In the genomic region with DNA sequence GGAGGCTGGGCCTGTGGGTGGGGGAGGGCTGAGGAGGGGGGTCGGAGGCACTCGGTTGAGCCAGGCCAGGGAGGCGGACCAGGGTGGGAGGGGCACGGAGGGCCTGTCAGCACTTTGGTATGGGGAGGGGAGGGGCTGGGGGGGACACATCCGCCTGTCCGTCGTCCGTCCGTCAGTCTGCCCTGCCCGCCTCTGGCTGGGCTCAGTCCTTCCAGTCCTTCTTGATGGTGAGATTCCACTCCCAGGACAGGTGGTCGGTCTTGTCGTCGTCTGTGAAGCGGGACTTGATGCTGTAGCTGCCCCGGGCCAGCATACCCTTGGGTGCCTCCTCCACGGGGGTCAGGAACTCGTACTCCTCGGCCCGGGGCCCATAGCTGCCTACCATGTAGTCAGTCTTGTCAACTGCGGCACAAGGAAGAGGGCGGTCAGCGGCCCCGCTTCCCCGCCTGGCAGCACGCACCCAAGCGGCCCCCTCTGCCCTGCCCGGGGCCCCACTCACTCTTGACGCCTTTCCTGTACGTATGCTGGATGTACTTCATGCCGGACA, we compare ENCODE assay signal across 6 cellular contexts. TPM values are rescaled to one million over a fixed set of nuclear protein-coding genes. Genes with fewer than 3 reads are reported as not detected.
A peak's percentile ranks its signal among the peaks of the same experiment; 100 is the strongest.
DNase-seq lines count a peak whose midpoint lies in the region; TF ChIP-seq lines count a peak whose summit lies in the region.

No MANE protein-coding gene starts in this region.

- DNase-seq in NCI-H510A (lab: John Stamatoyannopoulos, UW) (peak; percentile 32), NCI-H510A treated with DMSO at 0.1 percent for 48 hours (lab: John Stamatoyannopoulos, UW) (no peak), ascending aorta (ENCODE audit: low spot score in 2 of 2) (peak in 1 of 2 donors; percentile 76), DMS153 treated with DMSO at 0.1 percent for 48 hours (lab: John Stamatoyannopoulos, UW; ENCODE audit: unreplicated experiment) (no peak), dorsolateral prefrontal cortex (no peak)

- H3K27ac ChIP-seq in ascending aorta (peak overlapping the region; percentile 96 to 99), dorsolateral prefrontal cortex (peak overlapping the region in 12 of 59 donors; percentile 19 to 98 (median 94))

- peak overlapping the region in 1 of 2 donors; percentile 83 for H3K4me3 ChIP-seq in ascending aorta
- peak overlapping the region in 11 of 59 donors; percentile 63 to 98 (median 93) for H3K4me3 ChIP-seq in dorsolateral prefrontal cortex

- TF ChIP-seq CTCF in ascending aorta (IDR thresholded peaks at IDR 0.05) (no peak), nephron (IDR thresholded peaks at IDR 0.05; ENCODE audit: unreplicated experiment in 3 of 3) (no peak), dorsolateral prefrontal cortex (IDR thresholded peaks at IDR 0.05 in 54 of 56, conservative IDR thresholded peaks at IDR 0.05 in 2 of 56; ENCODE audit: low read depth in 1 of 56, partially characterized antibody in 56 of 56) (no peak)

- peak overlapping the region in 2 of 3 experiments; percentile 59 to 74 for H3K27ac Mint-ChIP-seq in nephron

- H3K27me3 ChIP-seq in ascending aorta = no peaks in the 10 kb centered on the region
- H3K27me3 ChIP-seq in dorsolateral prefrontal cortex = no peaks in the 10 kb centered on the region

- no peaks in the 10 kb centered on the region for H3K27me3 Mint-ChIP-seq in nephron (ENCODE audit: low read depth)

- peaks cover 12% of the 10 kb centered on the region for H3K4me1 Mint-ChIP-seq in nephron

- H3K4me1 ChIP-seq in ascending aorta = peaks cover 18 to 32% of the 10 kb centered on the region in 2 donors

- no peaks in the 10 kb centered on the region for H3K9me3 ChIP-seq in ascending aorta

- H3K9me3 Mint-ChIP-seq in nephron = no peaks in the 10 kb centered on the region

- intact Hi-C loops in ascending aorta (cut with DNase I) = loop anchor here (10.0 kb wide), 1 partner anchor 354 kb away; a partner anchor contains a TSS
- intact Hi-C loops in dorsolateral prefrontal cortex (cut with DNase I) = loop anchor here in 1 of 2 donors (5.0 kb wide), 1 partner anchor 154 kb away; a partner anchor contains a TSS

- peaks cover 3% of the 10 kb centered on the region for H3K36me3 Mint-ChIP-seq in nephron (ENCODE audit: low read depth)

- H3K36me3 ChIP-seq in ascending aorta = peaks cover 22 to 45% of the 10 kb centered on the region in 2 donors

- peak overlapping the region; percentile 14 to 93 (median 82) for H3K4me3 Mint-ChIP-seq in nephron

RNA-seq across cellular contexts. Expression of a gene that starts 2.4 kb away (rescaled TPM):
- 314 TPM for total RNA-seq in ascending aorta
- total RNA-seq in dorsolateral prefrontal cortex = 100 to 1,000 TPM; 175 to 366 (median 250) TPM

RNA-seq across cellular contexts. Expression of a gene that starts 8.4 kb away (rescaled TPM):
- 670 TPM for total RNA-seq in ascending aorta
- 100 to 1,000 TPM; 106 to 206 (median 136) TPM for total RNA-seq in dorsolateral prefrontal cortex

RNA-seq across cellular contexts. Expression of a gene that starts 22.6 kb away (rescaled TPM):
- 31.8 TPM for total RNA-seq in ascending aorta
- total RNA-seq in dorsolateral prefrontal cortex = 10 to 100 TPM; 25.1 to 53.0 (median 34.8) TPM

RNA-seq across cellular contexts. Expression of a gene that starts 22.8 kb away (rescaled TPM):
- 108 TPM for total RNA-seq in ascending aorta
- total RNA-seq in dorsolateral prefrontal cortex = 100 to 1,000 TPM in 33 of 120 experiments, 10 to 100 TPM in 87; 64.0 to 121 (median 92.6) TPM

RNA-seq across cellular contexts. Expression of a gene that starts 33.3 kb away (rescaled TPM):
- total RNA-seq in ascending aorta = 1.5 TPM
- 1 to 10 TPM in 118 of 120 experiments, under 1 TPM in 2; 0.50 to 6.5 (median 3.3) TPM for total RNA-seq in dorsolateral prefrontal cortex
